2 cellular contexts compared by ENCODE assay signal in genomic region chr9:130658893-130659698, GRCh38.
A peak's percentile ranks its signal among the peaks of the same experiment; 100 is the strongest.
TF ChIP-seq lines count a peak whose summit lies in the region.

No MANE protein-coding gene starts in this region.

TF ChIP-seq in GM23338, 12 proteins besides CTCF, POLR2A, EP300 and RAD21:
- no peak for TF ChIP-seq CREB1 (CRISPR knock-in tag; IDR thresholded peaks at IDR 0.05; ENCODE audit: low read depth)
- TF ChIP-seq JUNB (IDR thresholded peaks at IDR 0.05; ENCODE audit: unreplicated experiment): no peak
- peak; percentile 83 for TF ChIP-seq EZH2phosphoT487 (IDR thresholded peaks at IDR 0.05; ENCODE audit: unreplicated experiment)
- TF ChIP-seq POLR2AphosphoS5 (IDR thresholded peaks at IDR 0.05; ENCODE audit: low read depth): no peak
- TF ChIP-seq NANOG (IDR thresholded peaks at IDR 0.05; ENCODE audit: borderline replicate concordance): no peak
- TF ChIP-seq STAT1 (IDR thresholded peaks at IDR 0.05; ENCODE audit: unreplicated experiment): no peak
- no peak for TF ChIP-seq ZNF331 (CRISPR knock-in tag; IDR thresholded peaks at IDR 0.05; ENCODE audit: low read depth)
- TF ChIP-seq REST (IDR thresholded peaks at IDR 0.05; ENCODE audit: unreplicated experiment): no peak
- TF ChIP-seq ZNF114 (CRISPR knock-in tag; IDR thresholded peaks at IDR 0.05): no peak
- TF ChIP-seq ZNF462 (CRISPR knock-in tag; IDR thresholded peaks at IDR 0.05): no peak
- peak; percentile 96 for TF ChIP-seq EZH2 (IDR thresholded peaks at IDR 0.05; ENCODE audit: low read depth, unreplicated experiment)
- no peak for TF ChIP-seq ETS1 (IDR thresholded peaks at IDR 0.05)
TF ChIP-seq in GM23338: peak in this region for 2.

TF ChIP-seq in H1, 55 proteins besides CTCF, POLR2A, EP300 and RAD21:
- TF ChIP-seq SUZ12 (IDR thresholded peaks at IDR 0.05; ENCODE audit: low read length) (peak; percentile 91), KDM4A (IDR thresholded peaks at IDR 0.05; ENCODE audit: low read depth, low read length, severe bottlenecking) (peak; percentile 22), E2F6 (IDR thresholded peaks at IDR 0.05) (peak; percentile 96), RNF2 (IDR thresholded peaks at IDR 0.05; ENCODE audit: borderline replicate concordance, low read depth, low read length, missing control alignments, poor library complexity, severe bottlenecking) (peak; percentile 76), EGR1 (IDR thresholded peaks at IDR 0.05; ENCODE audit: borderline replicate concordance, low read depth, low read length) (peak; percentile 41; the same call in 1 of the 2 replicates), MAX (IDR thresholded peaks at IDR 0.05) (peak; percentile 96), EZH2 (IDR thresholded peaks at IDR 0.05; ENCODE audit: low read depth, low read length, severe bottlenecking) (peak; percentile 78), TEAD4 (IDR thresholded peaks at IDR 0.05; ENCODE audit: low read depth, low read length) (no peak), ASH2L (IDR thresholded peaks at IDR 0.05; ENCODE audit: low read length) (no peak), CBX5 (IDR thresholded peaks at IDR 0.05; ENCODE audit: low read depth, low read length) (no peak)
